In the genomic region with DNA sequence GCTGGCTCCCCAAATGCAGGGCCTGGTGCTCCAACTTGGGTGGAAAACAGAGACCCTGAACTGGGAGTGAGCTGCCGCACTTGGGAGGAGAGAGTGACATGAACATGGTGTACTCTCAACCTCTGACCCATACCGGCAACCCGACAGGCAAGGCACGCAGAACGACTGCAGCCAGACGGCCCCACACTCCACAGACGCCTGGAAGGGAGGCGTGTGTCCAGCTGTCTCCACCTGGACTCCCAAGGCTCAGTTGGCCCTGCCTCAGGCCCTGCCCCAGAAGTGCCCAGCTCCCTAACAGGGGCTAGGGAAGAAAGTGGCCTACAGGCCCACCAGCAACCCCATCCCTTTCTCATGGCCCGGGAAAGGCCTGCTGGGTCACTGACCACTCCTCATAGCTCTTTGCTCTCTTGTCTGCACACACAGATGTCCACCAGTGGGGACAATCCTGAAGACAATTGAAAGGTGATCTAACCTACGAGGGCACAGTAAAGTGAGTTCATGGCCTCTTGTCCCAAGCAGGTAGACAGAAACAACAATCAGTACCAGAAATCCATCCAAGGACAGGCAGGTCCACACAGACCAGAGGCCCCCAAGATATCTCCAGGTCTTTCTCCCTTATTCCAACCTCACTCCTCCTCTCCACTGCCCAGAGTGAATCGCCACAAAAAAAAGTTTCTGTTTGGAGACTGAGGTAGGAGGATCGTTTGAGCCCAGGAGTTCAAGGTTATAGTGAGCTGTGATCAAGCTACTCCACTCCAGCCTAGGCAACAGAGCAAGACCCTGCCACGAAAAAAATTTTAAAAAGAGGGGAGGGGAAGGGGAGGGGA, we compare ENCODE assay signal across 13 cellular contexts. TPM values are rescaled to one million over a fixed set of nuclear protein-coding genes. Genes with fewer than 3 reads are reported as not detected.
DNase-seq lines count a peak whose midpoint lies in the region; ATAC-seq and TF ChIP-seq lines count a peak whose summit lies in the region.
"Had no signal": no experiment of that assay in that cellular context is flagged by ENCODE, and none has a peak within 500 bp of the region (broad histone marks: within the 10 kb centered on the region; RNA-seq: fewer than 3 reads in every experiment).

No MANE protein-coding gene starts in this region.

- no peaks in the 10 kb centered on the region for H3K36me3 Mint-ChIP-seq in activated T-helper 1 cell treated with anti-CD3 and anti-CD28 coated beads, Interleukin-12 subunit alpha, Interleukin-12 subunit beta, Interleukin-2, Interleukin-4 antibody, amounts not matched to agents 30 ng/mL and 10 ng/mL and 1 ng/mL, durations not matched to agents 14 hours and 24 hours and 36 hours (ENCODE audit: low read depth)

- WGBS in GM23248 (ENCODE audit: low coverage in 1 of 2, low lambda C conversion rate in 2 of 2, missing lambda C conversion rate in 2 of 2), 2 experiments, result 79 to 80% methylated on average over 13 of the region's 13 CpGs

- H3K27me3 Mint-ChIP-seq in activated T-helper 1 cell treated with anti-CD3 and anti-CD28 coated beads, Interleukin-12 subunit alpha, Interleukin-12 subunit beta, Interleukin-2, Interleukin-4 antibody, amounts not matched to agents 30 ng/mL and 10 ng/mL and 1 ng/mL, durations not matched to agents 14 hours and 24 hours and 36 hours (ENCODE audit: insufficient read depth), result no peaks in the 10 kb centered on the region

- H3K27me3 ChIP-seq in GM23248 (replicated peaks; ENCODE audit: insufficient read depth), result no peaks in the 10 kb centered on the region
- no peaks in the 10 kb centered on the region for H3K27me3 ChIP-seq in gastrocnemius medialis
- no peaks in the 10 kb centered on the region for H3K27me3 ChIP-seq in BE2C

- peaks cover 39% of the 10 kb centered on the region for H3K4me1 Mint-ChIP-seq in activated T-helper 1 cell treated with anti-CD3 and anti-CD28 coated beads, Interleukin-12 subunit alpha, Interleukin-12 subunit beta, Interleukin-2, Interleukin-4 antibody, amounts not matched to agents 30 ng/mL and 10 ng/mL and 1 ng/mL, durations not matched to agents 14 hours and 24 hours and 36 hours (ENCODE audit: low read depth)

- peak overlapping the region; percentile 54 for H3K4me3 ChIP-seq in GM23248
- H3K4me3 ChIP-seq in gastrocnemius medialis, result no peak overlapping the region
- H3K4me3 ChIP-seq in BE2C (ENCODE audit: low read depth, low read length), result no peak overlapping the region

- H3K9me3 Mint-ChIP-seq in activated T-helper 1 cell treated with anti-CD3 and anti-CD28 coated beads, Interleukin-12 subunit alpha, Interleukin-12 subunit beta, Interleukin-2, Interleukin-4 antibody, amounts not matched to agents 30 ng/mL and 10 ng/mL and 1 ng/mL, durations not matched to agents 14 hours and 24 hours and 36 hours, result no peaks in the 10 kb centered on the region

- peak overlapping the region; percentile 80 for H3K9ac ChIP-seq in GM23248

- peaks cover 100% of the 10 kb centered on the region for H3K79me2 ChIP-seq in GM23248 (ENCODE audit: insufficient read depth)

- no peak overlapping the region for H2AFZ ChIP-seq in GM23248

- DNase-seq in GM23248 (no peak), left ventricle myocardium superior (peak; percentile 54), gastrocnemius medialis (no peak), NCI-H1694 treated with DMSO at 0.1 percent for 48 hours (lab: John Stamatoyannopoulos, UW) (no peak), BE2C (no peak), anterior cingulate cortex (lab: John Stamatoyannopoulos, UW) (no peak)
- no peak for DNase-seq in activated T-helper 1 cell treated with anti-CD3 and anti-CD28 coated beads, Interleukin-12 subunit alpha, Interleukin-12 subunit beta, Interleukin-2, Interleukin-4 antibody, amounts not matched to agents 30 ng/mL and 10 ng/mL and 1 ng/mL, durations not matched to agents 14 hours and 24 hours and 36 hours (ENCODE audit: low spot score)
- DNase-seq: caudate nucleus, DMS153, mesendoderm, MM.1S, NCI-H526 had no signal

- no peaks in the 10 kb centered on the region for H3K9me3 ChIP-seq in GM23248 (ENCODE audit: low read depth)
- no peaks in the 10 kb centered on the region for H3K9me3 ChIP-seq in gastrocnemius medialis
- H3K9me3 ChIP-seq in BE2C, result no peaks in the 10 kb centered on the region

- H3K4me3 Mint-ChIP-seq in activated T-helper 1 cell treated with anti-CD3 and anti-CD28 coated beads, Interleukin-12 subunit alpha, Interleukin-12 subunit beta, Interleukin-2, Interleukin-4 antibody, amounts not matched to agents 30 ng/mL and 10 ng/mL and 1 ng/mL, durations not matched to agents 14 hours and 24 hours and 36 hours, result peak overlapping the region; percentile 34

- TF ChIP-seq POLR2A in gastrocnemius medialis (IDR thresholded peaks at IDR 0.05), result no peak

- intact Hi-C loops in activated T-helper 1 cell treated with anti-CD3 and anti-CD28 coated beads, Interleukin-12 subunit alpha, Interleukin-12 subunit beta, Interleukin-2, Interleukin-4 antibody, amounts not matched to agents 30 ng/mL and 10 ng/mL and 1 ng/mL, durations not matched to agents 14 hours and 24 hours and 36 hours (cut with micrococcal nuclease), result no loop called here
- intact Hi-C loops in left ventricle myocardium superior (cut with micrococcal nuclease), result no loop called here
- intact Hi-C loops in gastrocnemius medialis (cut with DNase I; ENCODE audit: low total_unique reads), result no loop called here

- TF ChIP-seq CTCF in gastrocnemius medialis (IDR thresholded peaks at IDR 0.05 in 4 of 5, conservative IDR thresholded peaks at IDR 0.05 in 1 of 5) (no peak), BE2C (IDR thresholded peaks at IDR 0.05; ENCODE audit: low read depth, low read length) (no peak)

- H4K20me1 ChIP-seq in GM23248 (ENCODE audit: insufficient read depth), result peaks cover 30% of the 10 kb centered on the region

- peak; percentile 36 for ATAC-seq in left ventricle myocardium superior
- peak in 1 of 2 donors; percentile 19 for ATAC-seq in gastrocnemius medialis
- ATAC-seq in GM18867 (IDR thresholded peaks at IDR 0.05; ENCODE audit: unreplicated experiment), result no peak

- in situ Hi-C loops in GM23248 (cut with MboI) (no loop called here), gastrocnemius medialis (cut with MboI; ENCODE audit: low sequenced_read_pairs in 4 of 4) (no loop called here)

- H3K9me2 ChIP-seq in GM23248 (ENCODE audit: insufficient read depth), result no peaks in the 10 kb centered on the region

- H3F3A ChIP-seq in GM23248 (ENCODE audit: insufficient read depth), result peaks cover 16% of the 10 kb centered on the region

- H3K4me1 ChIP-seq in GM23248 (ENCODE audit: insufficient read depth) (peaks cover 32% of the 10 kb centered on the region), gastrocnemius medialis (peaks cover 85 to 87% of the 10 kb centered on the region in 2 donors), BE2C (no peaks in the 10 kb centered on the region; the same call in 1 of the 2 replicates)

- H3K4me2 ChIP-seq in GM23248 (ENCODE audit: unreplicated experiment), result peak overlapping the region; percentile 78

- peak overlapping the region; percentile 80 for H3K27ac Mint-ChIP-seq in activated T-helper 1 cell treated with anti-CD3 and anti-CD28 coated beads, Interleukin-12 subunit alpha, Interleukin-12 subunit beta, Interleukin-2, Interleukin-4 antibody, amounts not matched to agents 30 ng/mL and 10 ng/mL and 1 ng/mL, durations not matched to agents 14 hours and 24 hours and 36 hours

- no peaks in the 10 kb centered on the region for H3K36me3 ChIP-seq in GM23248 (ENCODE audit: low read depth)
- no peaks in the 10 kb centered on the region for H3K36me3 ChIP-seq in gastrocnemius medialis
- H3K36me3 ChIP-seq in BE2C, result no peaks in the 10 kb centered on the region

- peak overlapping the region; percentile 93 for H3K27ac ChIP-seq in GM23248
- H3K27ac ChIP-seq in gastrocnemius medialis, result peak overlapping the region; percentile 62 to 77 (median 76)

RNA-seq across cellular contexts. Expression of gene ELL, which starts 28.2 kb away (rescaled TPM):
- 22.1 and 24.2 TPM in 2 replicates for total RNA-seq in GM23248 (2014; rRNA removed; shearing (Covaris generic))
- 16.4 and 17.1 TPM in 2 replicates for polyA plus RNA-seq in GM23248 (2016; fragmentation: Nextera tagmentation; extraction: Ambion mirVana)
- 23.6 and 24.1 TPM in 2 replicates for total RNA-seq in activated T-helper 1 cell treated with anti-CD3 and anti-CD28 coated beads, Interleukin-12 subunit alpha, Interleukin-12 subunit beta, Interleukin-2, Interleukin-4 antibody, amounts not matched to agents 30 ng/mL and 10 ng/mL and 1 ng/mL, durations not matched to agents 14 hours and 24 hours and 36 hours
- total RNA-seq in left ventricle myocardium superior (9.3 TPM), gastrocnemius medialis (10 to 100 TPM; 21.8 to 30.8 (median 27.3) TPM)
- 25.9 TPM for polyA plus RNA-seq in BE2C (2012; ENCODE audit: insufficient read depth, insufficient read length, low read depth)

RNA-seq across cellular contexts. Expression of gene FKBP8, which starts 49.7 kb away (rescaled TPM):
- 419 and 466 TPM in 2 replicates for total RNA-seq in GM23248 (2014; rRNA removed; shearing (Covaris generic))
- 195 and 208 TPM in 2 replicates for polyA plus RNA-seq in GM23248 (2016; fragmentation: Nextera tagmentation; extraction: Ambion mirVana)
- total RNA-seq in activated T-helper 1 cell treated with anti-CD3 and anti-CD28 coated beads, Interleukin-12 subunit alpha, Interleukin-12 subunit beta, Interleukin-2, Interleukin-4 antibody, amounts not matched to agents 30 ng/mL and 10 ng/mL and 1 ng/mL, durations not matched to agents 14 hours and 24 hours and 36 hours, result 163 and 167 TPM in 2 replicates
- 181 TPM for total RNA-seq in left ventricle myocardium superior
- 100 to 1,000 TPM; 157 to 195 (median 184) TPM for total RNA-seq in gastrocnemius medialis
- 511 TPM for polyA plus RNA-seq in BE2C (2012; ENCODE audit: insufficient read depth, insufficient read length, low read depth)

RNA-seq across cellular contexts. Expression of gene ISYNA1, which starts 55.7 kb away (rescaled TPM):
- 5.5 and 8.9 TPM in 2 replicates for total RNA-seq in GM23248 (2014; rRNA removed; shearing (Covaris generic))
- 12.3 and 17.2 TPM in 2 replicates for polyA plus RNA-seq in GM23248 (2016; fragmentation: Nextera tagmentation; extraction: Ambion mirVana)
- 9.0 and 10.7 TPM in 2 replicates for total RNA-seq in activated T-helper 1 cell treated with anti-CD3 and anti-CD28 coated beads, Interleukin-12 subunit alpha, Interleukin-12 subunit beta, Interleukin-2, Interleukin-4 antibody, amounts not matched to agents 30 ng/mL and 10 ng/mL and 1 ng/mL, durations not matched to agents 14 hours and 24 hours and 36 hours
- total RNA-seq in left ventricle myocardium superior, result 24.4 TPM
- 10 to 100 TPM in 1 of 4 donors, 1 to 10 TPM in 3; 5.1 to 29.1 (median 7.8) TPM for total RNA-seq in gastrocnemius medialis
- 156 TPM for polyA plus RNA-seq in BE2C (2012; ENCODE audit: insufficient read depth, insufficient read length, low read depth)
